ENCODE assay signal across 8 cellular contexts in genomic region chr1:211577826-211578639, GRCh38. TPM values are rescaled to one million over a fixed set of nuclear protein-coding genes. Genes with fewer than 3 reads are reported as not detected.
DNase-seq lines count a peak whose midpoint lies in the region; ATAC-seq and TF ChIP-seq lines count a peak whose summit lies in the region.

No MANE protein-coding gene starts in this region.

- H3K4me3 ChIP-seq in kidney epithelial cell (ENCODE audit: low read depth, low read length), result peak overlapping the region; percentile 97

- peak; percentile 75 for DNase-seq in NK-92 treated with Interleukin-12 subunit alpha and Interleukin-12 subunit beta, amount 100 ng/mL, for 24 hours (lab: John Stamatoyannopoulos, UW)
- DNase-seq in NK-92 (lab: John Stamatoyannopoulos, UW; ENCODE audit: unreplicated experiment), result no peak
- DNase-seq in NCI-H1930 (lab: John Stamatoyannopoulos, UW), result peak; percentile 37 to 41
- DNase-seq in activated CD4-positive, CD25-positive, alpha-beta regulatory T cell (lab: John Stamatoyannopoulos, UW), result peak; percentile 40 to 63 (median 52)
- peak; percentile 71 for DNase-seq in central memory CD4-positive, alpha-beta T cell
- no peak for DNase-seq in kidney epithelial cell (ENCODE audit: low read depth)
- peak; percentile 29 to 46 for DNase-seq in stimulated activated CD4-positive, alpha-beta T cell treated with anti-CD3 and anti-CD28 coated beads, Interleukin-1b, Interleukin-23, amount 100 ng/mL, for 1 hour (ENCODE audit: low read depth in 2 of 2)

- TF ChIP-seq CTCF in kidney epithelial cell (IDR thresholded peaks at IDR 0.05; ENCODE audit: insufficient read depth, low read length, poor library complexity, severe bottlenecking), result peak; percentile 44

- H3K27me3 ChIP-seq in kidney epithelial cell (ENCODE audit: control insufficient read depth, insufficient read depth, low read length), result no peaks in the 10 kb centered on the region

- ATAC-seq in HG02840 (IDR thresholded peaks at IDR 0.05; ENCODE audit: low FRiP score, unreplicated experiment), result peak; percentile 11

- H3K36me3 ChIP-seq in kidney epithelial cell (ENCODE audit: control insufficient read depth, insufficient read depth, low read length), result no peaks in the 10 kb centered on the region

RNA-seq across cellular contexts. Expression of gene SLC30A1, which starts 0.9 kb away (rescaled TPM):
- 18.8 and 19.8 TPM in 2 replicates for total RNA-seq in kidney epithelial cell

Comparison
In these comparisons a context has a peak if more than half of its experiments do, and no peak if none do; other contexts are left out.
1. DNase-seq: peak in NK-92 treated with Interleukin-12 subunit alpha and Interleukin-12 subunit beta, amount 100 ng/mL, for 24 hours (single experiment), NCI-H1930 (2 of 2), activated CD4-positive, CD25-positive, alpha-beta regulatory T cell (4 of 4), central memory CD4-positive, alpha-beta T cell (single experiment) and stimulated activated CD4-positive, alpha-beta T cell treated with anti-CD3 and anti-CD28 coated beads, Interleukin-1b, Interleukin-23, amount 100 ng/mL, for 1 hour (2 of 2); none in NK-92 (single experiment) and kidney epithelial cell (single experiment).